20 cellular contexts compared by ENCODE assay signal in genomic region chr10:104306897-104307296, GRCh38. TPM values are rescaled to one million over a fixed set of nuclear protein-coding genes. Genes with fewer than 3 reads are reported as not detected.
A peak's percentile ranks its signal among the peaks of the same experiment; 100 is the strongest.
DNase-seq lines count a peak whose midpoint lies in the region; ATAC-seq and TF ChIP-seq lines count a peak whose summit lies in the region.
"Had no signal": no experiment of that assay in that cellular context is flagged by ENCODE, and none has a peak within 500 bp of the region (broad histone marks: within the 10 kb centered on the region; RNA-seq: fewer than 3 reads in every experiment).

No MANE protein-coding gene starts in this region.

- intact Hi-C loops in CD8-positive, alpha-beta T cell (cut with DNase I, micrococcal nuclease), result no loop called here
- intact Hi-C loops in left colon (cut with DNase I, micrococcal nuclease), result loop anchor here (5.0 kb wide), 1 partner anchor 40 kb away; no protein-coding TSS in a partner anchor

- CTCF ChIA-PET in CD8-positive, alpha-beta T cell (lab: Charles Lee), result interaction anchor here (1.5 to 15.4 kb wide), 10 partner anchors 8 to 43 kb away, joined by 5 to 309 read pairs (median 14); partner anchors contain the start of genes CFAP58 and ITPRIP

- no peaks in the 10 kb centered on the region for H3K27me3 ChIP-seq in CD8-positive, alpha-beta T cell (ENCODE audit: insufficient read depth, low read length)
- H3K27me3 ChIP-seq: colonic mucosa, gastrocnemius medialis, upper lobe of left lung had no signal

- H3K27ac ChIP-seq in CD8-positive, alpha-beta T cell (ENCODE audit: low read depth, low read length), result no peak overlapping the region
- H3K27ac ChIP-seq: colonic mucosa had no signal

- H3K36me3 Mint-ChIP-seq in CD8-positive, alpha-beta T cell, result peaks cover 14% of the 10 kb centered on the region
- H3K36me3 Mint-ChIP-seq in progenitor cell of endocrine pancreas (ENCODE audit: insufficient read depth), result peaks cover 3% of the 10 kb centered on the region

- H3K36me3 ChIP-seq in CD8-positive, alpha-beta T cell (ENCODE audit: insufficient read depth, low read length), result no peaks in the 10 kb centered on the region
- H3K36me3 ChIP-seq: colonic mucosa, gastrocnemius medialis had no signal

- POLR2A ChIA-PET in CD8-positive, alpha-beta T cell (lab: Charles Lee), result interaction anchor here (1.9 to 3.7 kb wide), 5 partner anchors 15 to 47 kb away, joined by 6 to 39 read pairs (median 17); partner anchors contain the start of genes CFAP58 and ITPRIP

- no peak for ATAC-seq in CD8-positive, alpha-beta T cell
- ATAC-seq in left colon, result no peak
- ATAC-seq: activated CD4-positive, alpha-beta T cell treated with anti-CD3 and anti-CD28 coated beads for 36 hours; gastrocnemius medialis had no signal

- peak overlapping the region; percentile 25 for H3K27ac Mint-ChIP-seq in CD8-positive, alpha-beta T cell
- no peak overlapping the region for H3K27ac Mint-ChIP-seq in progenitor cell of endocrine pancreas
- H3K27ac Mint-ChIP-seq: activated CD4-positive, alpha-beta T cell treated with anti-CD3 and anti-CD28 coated beads for 36 hours had no signal

- no peaks in the 10 kb centered on the region for H3K9me3 Mint-ChIP-seq in CD8-positive, alpha-beta T cell
- H3K9me3 Mint-ChIP-seq in progenitor cell of endocrine pancreas (ENCODE audit: low read depth), result peaks cover 5% of the 10 kb centered on the region
- H3K9me3 Mint-ChIP-seq: CD4-positive, alpha-beta memory T cell had no signal

- H3K9me3 ChIP-seq in CD8-positive, alpha-beta T cell (ENCODE audit: low read length), result no peaks in the 10 kb centered on the region
- H3K9me3 ChIP-seq: colonic mucosa, gastrocnemius medialis, upper lobe of left lung had no signal

- DNase-seq in NCI-H2227 (lab: John Stamatoyannopoulos, UW; ENCODE audit: unreplicated experiment) (peak; percentile 10), NCI-H2227 treated with DMSO at 0.1 percent for 48 hours (lab: John Stamatoyannopoulos, UW) (no peak), choroid plexus epithelial cell (ENCODE audit: low read depth) (peak; percentile 45), mesenteric fat pad (ENCODE audit: low spot score) (peak; percentile 45), left colon (no peak), progenitor cell of endocrine pancreas (ENCODE audit: low spot score, unreplicated experiment) (no peak), NCI-H345 treated with DMSO at 0.1 percent for 48 hours (lab: John Stamatoyannopoulos, UW; ENCODE audit: unreplicated experiment) (no peak)
- DNase-seq in CD8-positive, alpha-beta T cell, result no peak
- DNase-seq: ACHN; activated CD4-positive, alpha-beta T cell treated with anti-CD3 and anti-CD28 coated beads for 36 hours; activated CD8-positive, alpha-beta memory T cell treated with anti-CD3 and anti-CD28 coated beads, Interleukin-2, amount 50 U/mL, for 48 hours; activated naive CD4-positive, alpha-beta T cell treated with Interleukin-2 at 50 U/mL for 16 hours; CD4-positive, alpha-beta memory T cell; colonic mucosa; gastrocnemius medialis; NCI-H1436; NCI-H446 treated with DMSO at 0.1 percent for 48 hours; stimulated activated naive CD4-positive, alpha-beta T cell; upper lobe of left lung had no signal

- no peak overlapping the region for H3K4me3 ChIP-seq in CD8-positive, alpha-beta T cell (ENCODE audit: low read depth, low read length)
- no peak overlapping the region for H3K4me3 ChIP-seq in choroid plexus epithelial cell (ENCODE audit: low read depth, low read length)
- H3K4me3 ChIP-seq: colonic mucosa, gastrocnemius medialis, upper lobe of left lung had no signal

- H3K4me1 ChIP-seq in CD8-positive, alpha-beta T cell (ENCODE audit: insufficient read depth, low read length), result peaks cover 59% of the 10 kb centered on the region
- H3K4me1 ChIP-seq: colonic mucosa had no signal

- no peaks in the 10 kb centered on the region for H3K27me3 Mint-ChIP-seq in CD8-positive, alpha-beta T cell (ENCODE audit: low read depth)
- H3K27me3 Mint-ChIP-seq in progenitor cell of endocrine pancreas, result peaks cover 5% of the 10 kb centered on the region
- H3K27me3 Mint-ChIP-seq: activated CD4-positive, alpha-beta T cell treated with anti-CD3 and anti-CD28 coated beads for 36 hours; CD4-positive, alpha-beta memory T cell had no signal

- peaks cover 71% of the 10 kb centered on the region for H3K4me1 Mint-ChIP-seq in CD8-positive, alpha-beta T cell (ENCODE audit: low read depth)
- H3K4me1 Mint-ChIP-seq in progenitor cell of endocrine pancreas (ENCODE audit: low read depth), result peaks cover 1% of the 10 kb centered on the region

- H3K4me3 Mint-ChIP-seq in CD8-positive, alpha-beta T cell, result no peak overlapping the region
- no peak overlapping the region for H3K4me3 Mint-ChIP-seq in progenitor cell of endocrine pancreas (ENCODE audit: low read depth)
- H3K4me3 Mint-ChIP-seq: activated CD4-positive, alpha-beta T cell treated with anti-CD3 and anti-CD28 coated beads for 36 hours; neural crest cell had no signal

- TF ChIP-seq CTCF in CD8-positive, alpha-beta T cell (IDR thresholded peaks at IDR 0.05), result no peak
- TF ChIP-seq CTCF in choroid plexus epithelial cell (conservative IDR thresholded peaks at IDR 0.05; ENCODE audit: low read depth, low read length) (no peak), progenitor cell of endocrine pancreas (IDR thresholded peaks at IDR 0.05; ENCODE audit: unreplicated experiment) (no peak)

RNA-seq across cellular contexts. Expression of gene ITPRIP, which starts 31.4 kb away (rescaled TPM):
- total RNA-seq in CD8-positive, alpha-beta T cell, result 100 to 1,000 TPM; 212 to 214 TPM
- total RNA-seq in mesenteric fat pad (48.3 TPM), left colon (1 to 10 TPM; 5.0 to 5.1 TPM), progenitor cell of endocrine pancreas (6.1 and 7.0 TPM in 2 replicates)

RNA-seq across cellular contexts. Expression of gene GSTO2, which starts 37.9 kb away (rescaled TPM):
- total RNA-seq in CD8-positive, alpha-beta T cell, result under 1 TPM; 0.49 to 0.75 TPM
- total RNA-seq in mesenteric fat pad (0.45 TPM), left colon (10 to 100 TPM; 13.7 to 27.9 TPM), progenitor cell of endocrine pancreas (9.6 and 9.8 TPM in 2 replicates)

RNA-seq across cellular contexts. Expression of gene CFAP58, which starts 46.7 kb away (rescaled TPM):
- not detected for total RNA-seq in CD8-positive, alpha-beta T cell
- 0.64 TPM for total RNA-seq in mesenteric fat pad
- under 1 TPM; 0.09 to 0.20 TPM for total RNA-seq in left colon
- 0.24 and 0.29 TPM in 2 replicates for total RNA-seq in progenitor cell of endocrine pancreas
- total RNA-seq: CD4-positive, alpha-beta memory T cell had no signal

RNA-seq across cellular contexts. Expression of gene GSTO1, which starts 52.2 kb away (rescaled TPM):
- total RNA-seq in CD8-positive, alpha-beta T cell, result 10 to 100 TPM in 1 of 2 experiments, 1 to 10 TPM in 1; 9.8 to 11.8 TPM
- 106 TPM for total RNA-seq in mesenteric fat pad
- 10 to 100 TPM; 67.5 to 71.2 TPM for total RNA-seq in left colon
- total RNA-seq in progenitor cell of endocrine pancreas, result 107 and 127 TPM in 2 replicates

Comparison
In these comparisons a context has a peak if more than half of its experiments do, and no peak if none do; other contexts are left out.
1. DNase-seq: peak in NCI-H2227 (single experiment), choroid plexus epithelial cell (single experiment) and mesenteric fat pad (single experiment); none in NCI-H2227 treated with DMSO at 0.1 percent for 48 hours (single experiment), CD8-positive, alpha-beta T cell (0 of 7), left colon (0 of 2), progenitor cell of endocrine pancreas (single experiment) and NCI-H345 treated with DMSO at 0.1 percent for 48 hours (single experiment).
2. intact Hi-C loops: an anchor here in left colon (5.0 kb wide); none called in CD8-positive, alpha-beta T cell.